In genomic region chr6:78611886-78612480, GRCh38 we compare ENCODE assay signal across 9 cellular contexts.
DNase-seq lines count a peak whose midpoint lies in the region; ATAC-seq and TF ChIP-seq lines count a peak whose summit lies in the region.
"Had no signal": no experiment of that assay in that cellular context is flagged by ENCODE, and none has a peak within 500 bp of the region (broad histone marks: within the 10 kb centered on the region; RNA-seq: fewer than 3 reads in every experiment).

No MANE protein-coding gene starts in this region.

- no peaks in the 10 kb centered on the region for H3K9me3 ChIP-seq in adrenal gland (replicated peaks in 1 of 3)

- TF ChIP-seq CTCF in adrenal gland (IDR thresholded peaks at IDR 0.05), result peak; percentile 22 to 64 (median 48)
- TF ChIP-seq CTCF in mesothelial cell of epicardium (IDR thresholded peaks at IDR 0.05; ENCODE audit: unreplicated experiment), result peak; percentile 78

- H3K4me1 ChIP-seq in adrenal gland (replicated peaks in 1 of 2), result no peaks in the 10 kb centered on the region

- H3K4me3 Mint-ChIP-seq in mesothelial cell of epicardium, result no peak overlapping the region

- no peaks in the 10 kb centered on the region for H3K36me3 Mint-ChIP-seq in mesothelial cell of epicardium

- H3K9me3 Mint-ChIP-seq in mesothelial cell of epicardium, result no peaks in the 10 kb centered on the region

- 56 to 61% (median 59%) methylated on average over 4 of the region's 4 CpGs for WGBS in adrenal gland, 4 donors

- no peak for TF ChIP-seq POLR2A in adrenal gland (IDR thresholded peaks at IDR 0.05)

- H3K27me3 Mint-ChIP-seq in mesothelial cell of epicardium (ENCODE audit: low read depth), result no peaks in the 10 kb centered on the region

- H3K27ac Mint-ChIP-seq in mesothelial cell of epicardium, result no peak overlapping the region

- H3K36me3 ChIP-seq in adrenal gland (replicated peaks in 1 of 2), result no peaks in the 10 kb centered on the region

- peaks cover 10% of the 10 kb centered on the region for H3K4me1 Mint-ChIP-seq in mesothelial cell of epicardium

- H3K27me3 ChIP-seq in adrenal gland, result no peaks in the 10 kb centered on the region

- DNase-seq in EH (ENCODE audit: low read depth) (peak; percentile 28), adrenal gland (no peak), mesothelial cell of epicardium (ENCODE audit: low spot score in 2 of 2, unreplicated experiment in 2 of 2) (no peak), head of caudate nucleus (no peak), anterior cingulate cortex (lab: John Stamatoyannopoulos, UW) (no peak)
- no peak for DNase-seq in activated T-cell treated with anti-CD3 and anti-CD28 coated beads, Interleukin-2, amount 50 U/mL, for 48 hours
- DNase-seq: amygdala had no signal

- ATAC-seq in HG03175 (IDR thresholded peaks at IDR 0.05; ENCODE audit: unreplicated experiment) (peak; percentile 42), HG03097 (IDR thresholded peaks at IDR 0.05; ENCODE audit: low FRiP score, unreplicated experiment) (no peak)

- intact Hi-C loops in adrenal gland (cut with DNase I) (no loop called here), head of caudate nucleus (cut with DNase I) (no loop called here)

- no peak overlapping the region for H3K27ac ChIP-seq in adrenal gland

- H3K4me3 ChIP-seq in adrenal gland, result no peak overlapping the region
